Comparison of ENCODE assay signal across 25 cellular contexts in genomic region chr21:33368124-33368523, GRCh38. TPM values are rescaled to one million over a fixed set of nuclear protein-coding genes. Genes with fewer than 3 reads are reported as not detected.
DNase-seq lines count a peak whose midpoint lies in the region; ATAC-seq, FAIRE-seq and TF ChIP-seq lines count a peak whose summit lies in the region.
"Had no signal": no experiment of that assay in that cellular context is flagged by ENCODE, and none has a peak within 500 bp of the region (broad histone marks: within the 10 kb centered on the region; RNA-seq: fewer than 3 reads in every experiment).

No MANE protein-coding gene starts in this region.

- CTCF ChIA-PET in K562 (lab: Yijun Ruan, JAX; ENCODE audit: low intra/inter-chr PET ratio) = no interaction called here
- CTCF ChIA-PET in CD8-positive, alpha-beta T cell (lab: Charles Lee) = interaction anchor here (1.0 kb wide), 2 partner anchors 20 to 171 kb away, joined by 3 read pairs; no protein-coding TSS in a partner anchor

- no peak overlapping the region for H3K4me2 ChIP-seq in K562 (ENCODE audit: insufficient read depth, low read length)
- H3K4me2 ChIP-seq: BLaER1 had no signal

- H4K20me1 ChIP-seq in K562 (replicated peaks; ENCODE audit: control insufficient read depth, insufficient read depth, low read length) = no peaks in the 10 kb centered on the region
- H4K20me1 ChIP-seq: BLaER1 had no signal

- no peaks in the 10 kb centered on the region for H3K4me1 Mint-ChIP-seq in type B pancreatic cell (ENCODE audit: unreplicated experiment)
- no peaks in the 10 kb centered on the region for H3K4me1 Mint-ChIP-seq in CD8-positive, alpha-beta T cell (ENCODE audit: low read depth)

- no peaks in the 10 kb centered on the region for H3K36me3 ChIP-seq in K562 (ENCODE audit: control insufficient read depth, insufficient read depth, low read length)
- H3K36me3 ChIP-seq in CD8-positive, alpha-beta T cell (ENCODE audit: insufficient read depth, low read length) = no peaks in the 10 kb centered on the region
- H3K36me3 ChIP-seq: BLaER1, gastrocnemius medialis, uterus had no signal

- peaks cover 4 to 9% of the 10 kb centered on the region in 2 experiments; a peak in 3 of 5 replicates for H3K4me1 ChIP-seq in K562 (replicated peaks in 1 of 2; ENCODE audit: control insufficient read depth in 2 of 2, insufficient read depth in 2 of 2, low read length in 2 of 2)
- no peaks in the 10 kb centered on the region for H3K4me1 ChIP-seq in CD8-positive, alpha-beta T cell (ENCODE audit: insufficient read depth, low read length)
- H3K4me1 ChIP-seq: gastrocnemius medialis, uterus had no signal

- TF ChIP-seq EP300 in K562 (IDR thresholded peaks at IDR 0.05; ENCODE audit: low read length) = peak; percentile 58; the same call in 1 of the 2 replicates

- H3K9ac ChIP-seq in K562 (ENCODE audit: insufficient read depth in 1 of 2, low read depth in 2 of 2, low read length in 2 of 2) = no peak overlapping the region
- H3K9ac ChIP-seq: BLaER1 had no signal

- H3K4me3 ChIP-seq in K562 = no peak overlapping the region
- H3K4me3 ChIP-seq in CD8-positive, alpha-beta T cell (ENCODE audit: low read depth, low read length) = no peak overlapping the region
- H3K4me3 ChIP-seq: gastrocnemius medialis, uterus had no signal

- no peaks in the 10 kb centered on the region for H3K79me2 ChIP-seq in K562 (ENCODE audit: control insufficient read depth, insufficient read depth, low read length)

- BruUV-seq in K562 (replicated peaks; lab: Mats Ljungman, UMichigan) = no TSS peak

- no peaks in the 10 kb centered on the region for H3K36me3 Mint-ChIP-seq in type B pancreatic cell
- no peaks in the 10 kb centered on the region for H3K36me3 Mint-ChIP-seq in CD8-positive, alpha-beta T cell

- POLR2A ChIA-PET in K562 (lab: Yijun Ruan, JAX) = interaction anchor here (0.6 to 1.4 kb wide), 3 partner anchors 11 to 31 kb away, joined by 3 read pairs; no protein-coding TSS in a partner anchor
- POLR2A ChIA-PET in CD8-positive, alpha-beta T cell (lab: Charles Lee) = interaction anchor here (0.6 kb wide), 1 partner anchor 188 kb away, joined by 4 read pairs; no protein-coding TSS in a partner anchor

- H3K9me3 ChIP-seq in K562 (replicated peaks; ENCODE audit: control insufficient read depth, insufficient read depth, low read depth, low read length) = peaks cover 17% of the 10 kb centered on the region
- H3K9me3 ChIP-seq in CD8-positive, alpha-beta T cell (ENCODE audit: low read length) = no peaks in the 10 kb centered on the region
- H3K9me3 ChIP-seq: gastrocnemius medialis, uterus had no signal

- FAIRE-seq in K562 (lab: Jason Lieb, UNC) = no peak
- FAIRE-seq: A204.1, G401.6, GM12891 had no signal

- intact Hi-C loops in K562 (cut with micrococcal nuclease) = no loop called here
- intact Hi-C loops in CD8-positive, alpha-beta T cell (cut with DNase I, micrococcal nuclease) = no loop called here

- H3K27ac Mint-ChIP-seq in type B pancreatic cell = peak overlapping the region; percentile 62
- no peak overlapping the region for H3K27ac Mint-ChIP-seq in CD8-positive, alpha-beta T cell

- TF ChIP-seq RAD21 in K562 (CRISPR knock-in tag; conservative IDR thresholded peaks at IDR 0.05 in 1 of 2, IDR thresholded peaks at IDR 0.05 in 1 of 2) = no peak

- no peaks in the 10 kb centered on the region for H3K27me3 Mint-ChIP-seq in type B pancreatic cell
- H3K27me3 Mint-ChIP-seq in CD8-positive, alpha-beta T cell (ENCODE audit: low read depth) = no peaks in the 10 kb centered on the region

- H3K4me3 Mint-ChIP-seq in type B pancreatic cell = no peak overlapping the region
- no peak overlapping the region for H3K4me3 Mint-ChIP-seq in CD8-positive, alpha-beta T cell
- H3K4me3 Mint-ChIP-seq: H9; T-helper 1 cell treated with Interleukin-12 subunit alpha and Interleukin-12 subunit beta and Interleukin-4 antibody, amounts not matched to agents 30 μg/mL and 1 μg/mL, for 36 hours had no signal

- peak; percentile 50; the same call in 2 of the 3 replicates for ATAC-seq in K562
- no peak for ATAC-seq in GM18858 (IDR thresholded peaks at IDR 0.05; ENCODE audit: unreplicated experiment)
- no peak for ATAC-seq in CD8-positive, alpha-beta T cell
- ATAC-seq in HG03175 (IDR thresholded peaks at IDR 0.05; ENCODE audit: unreplicated experiment) = no peak
- ATAC-seq: gastrocnemius medialis, Right ventricle myocardium inferior had no signal

- no peak overlapping the region for H3K27ac ChIP-seq in K562 (ENCODE audit: extremely low read depth, low read depth, low read length)
- H3K27ac ChIP-seq in CD8-positive, alpha-beta T cell (ENCODE audit: low read depth, low read length) = no peak overlapping the region
- H3K27ac ChIP-seq: BLaER1, gastrocnemius medialis, uterus had no signal

- in situ Hi-C loops in K562 (cut with MboI) = no loop called here

- H2AFZ ChIP-seq in K562 (ENCODE audit: low read depth, low read length) = no peak overlapping the region

- TF ChIP-seq CTCF in K562 (IDR thresholded peaks at IDR 0.05 in 2 of 3, conservative IDR thresholded peaks at IDR 0.05 in 1 of 3; ENCODE audit: insufficient read depth in 2 of 3, low read depth in 1 of 3, low read length in 3 of 3) = no peak
- TF ChIP-seq CTCF in type B pancreatic cell (conservative IDR thresholded peaks at IDR 0.05) = no peak
- TF ChIP-seq CTCF in CD8-positive, alpha-beta T cell (IDR thresholded peaks at IDR 0.05) = no peak

- WGBS in K562 (ENCODE audit: insufficient coverage, low coverage, missing lambda C conversion rate) = 0% methylated on average over 4 of the region's 4 CpGs

- peak; percentile 28 for DNase-seq in activated effector memory CD4-positive, alpha-beta T cell treated with anti-CD3 and anti-CD28 coated beads, Interleukin-2, amount 50 U/mL, for 16 hours
- DNase-seq in activated effector memory CD4-positive, alpha-beta T cell treated with Interleukin-2 at 50 U/mL for 16 hours = no peak
- peak; percentile 97 for DNase-seq in OCI-M1 (lab: John Stamatoyannopoulos, UW)
- peak in 1 of 4 experiments; percentile 46 for DNase-seq in K562 (ENCODE audit: extremely low read depth in 1 of 4, low spot score in 3 of 4)
- peak; percentile 16 for DNase-seq in type B pancreatic cell (ENCODE audit: extremely low spot score, unreplicated experiment)
- no peak for DNase-seq in CD8-positive, alpha-beta T cell
- DNase-seq: activated CD4-positive, CD25-positive, alpha-beta regulatory T cell treated with anti-CD3 and anti-CD28 coated beads, Interleukin-2, amount 50 U/mL, for 72 hours; amniotic stem cell; gastrocnemius medialis; NCI-H1048; NCI-H2029 treated with DMSO at 0.1 percent for 48 hours; NCI-H446; stimulated activated CD4-positive, alpha-beta T cell treated with anti-CD3 and anti-CD28 coated beads, Interleukin-12 subunit alpha, Interleukin-12 subunit beta, amount 100 ng/mL, for 4 hours; stimulated activated CD8-positive, alpha-beta memory T cell treated with anti-CD3 and anti-CD28 coated beads, Interleukin-4, amount 100 ng/mL, for 48 hours; substantia nigra; uterus had no signal

- no peak for TF ChIP-seq POLR2A in K562 (conservative IDR thresholded peaks at IDR 0.05)

- peaks cover 5% of the 10 kb centered on the region for H3K9me3 Mint-ChIP-seq in type B pancreatic cell
- peaks cover 7% of the 10 kb centered on the region for H3K9me3 Mint-ChIP-seq in CD8-positive, alpha-beta T cell

- no peaks in the 10 kb centered on the region for H3K27me3 ChIP-seq in K562 (ENCODE audit: control insufficient read depth in 2 of 2, insufficient read depth in 2 of 2, low read length in 2 of 2)
- no peaks in the 10 kb centered on the region for H3K27me3 ChIP-seq in CD8-positive, alpha-beta T cell (ENCODE audit: insufficient read depth, low read length)
- H3K27me3 ChIP-seq: BLaER1, gastrocnemius medialis, uterus had no signal

- no peaks in the 10 kb centered on the region for H3K9me1 ChIP-seq in K562 (ENCODE audit: control insufficient read depth, insufficient read depth, low read length)

RNA-seq across cellular contexts. Expression of gene IFNGR2, which starts 35.1 kb away (rescaled TPM):
- total RNA-seq in K562 (2011; cell fraction: chromatin; rRNA removed; ENCODE audit: low replicate concordance) = 16.2 and 26.5 TPM in 2 replicates
- 28.2 and 28.3 TPM in 2 replicates for total RNA-seq in K562 (2011; cell fraction: nucleolus; rRNA removed)
- 31.7 and 44.8 TPM in 2 replicates for total RNA-seq in K562 (2011; cell fraction: nucleoplasm; rRNA removed)
- total RNA-seq in K562 (2014; rRNA removed) = 19.4 and 24.2 TPM in 2 replicates
- 28.5 and 31.3 TPM in 2 replicates for total RNA-seq in K562 (2014; rRNA removed; fragmentation: Illumina TruSeq; extraction: Trizol)
- total RNA-seq in K562 (2015; rRNA removed; fragmentation: Illumina TruSeq; extraction: Trizol) = 31.3 and 36.8 TPM in 2 replicates
- total RNA-seq in K562 (2021) = 28.5 and 29.5 TPM in 2 replicates
- 58.0 and 81.8 TPM in 2 replicates for polyA plus RNA-seq in K562 (2011; rRNA removed)
- 45.1 and 64.7 TPM in 2 replicates for polyA plus RNA-seq in K562 (2011; cell fraction: cytosol; rRNA removed)
- 34.8 and 50.8 TPM in 2 replicates for polyA plus RNA-seq in K562 (2011; cell fraction: nucleus; rRNA removed)
- 24.4 and 31.8 TPM in 2 replicates for polyA plus RNA-seq in K562 (2012)
- polyA plus RNA-seq in K562 (2014; fragmentation: Illumina TruSeq; extraction: Trizol) = 35.4 and 44.8 TPM in 2 replicates
- polyA plus RNA-seq in K562 (2014; fragmentation: Nextera tagmentation; extraction: Ambion mirVana) = 1 to 10 TPM; 6.7 to 8.4 TPM
- 27.8 and 32.9 TPM in 2 replicates for polyA plus RNA-seq in K562 (2014; rRNA removed)
- 43.8 and 53.1 TPM in 2 replicates for polyA minus RNA-seq in K562 (2011; rRNA and poly(A)+ RNA removed)
- polyA minus RNA-seq in K562 (2011; cell fraction: cytosol; rRNA and poly(A)+ RNA removed) = 26.9 and 27.4 TPM in 2 replicates
- polyA minus RNA-seq in K562 (2011; cell fraction: nucleus; rRNA and poly(A)+ RNA removed) = 13.1 and 19.8 TPM in 2 replicates
- 39.0 and 40.4 TPM in 2 replicates for total RNA-seq in type B pancreatic cell (ENCODE audit: low replicate concordance)
- 10 to 100 TPM; 10.1 to 10.7 TPM for total RNA-seq in CD8-positive, alpha-beta T cell

RNA-seq across cellular contexts. Expression of gene IFNAR1, which starts 43.4 kb away (rescaled TPM):
- total RNA-seq in K562 (2011; cell fraction: chromatin; rRNA removed; ENCODE audit: low replicate concordance) = 7.7 and 20.5 TPM in 2 replicates
- total RNA-seq in K562 (2011; cell fraction: nucleolus; rRNA removed) = 8.7 and 11.3 TPM in 2 replicates
- 13.3 and 24.0 TPM in 2 replicates for total RNA-seq in K562 (2011; cell fraction: nucleoplasm; rRNA removed)
- total RNA-seq in K562 (2014; rRNA removed) (8.6 TPM in 2 replicates), K562 (2014; rRNA removed; fragmentation: Illumina TruSeq; extraction: Trizol) (11.5 and 13.7 TPM in 2 replicates), K562 (2015; rRNA removed; fragmentation: Illumina TruSeq; extraction: Trizol) (10.2 and 12.7 TPM in 2 replicates), K562 (2021) (23.7 and 24.2 TPM in 2 replicates), type B pancreatic cell (ENCODE audit: low replicate concordance) (26.4 and 28.6 TPM in 2 replicates)
- polyA plus RNA-seq in K562 (2011; rRNA removed) (10.4 and 10.8 TPM in 2 replicates), K562 (2014; fragmentation: Illumina TruSeq; extraction: Trizol) (17.2 and 20.9 TPM in 2 replicates), K562 (2014; fragmentation: Nextera tagmentation; extraction: Ambion mirVana) (10 to 100 TPM; 27.4 to 31.8 TPM), K562 (2014; rRNA removed) (11.0 and 14.8 TPM in 2 replicates)
- polyA plus RNA-seq in K562 (2011; cell fraction: cytosol; rRNA removed) = 5.4 and 10.1 TPM in 2 replicates
- 2.8 and 3.5 TPM in 2 replicates for polyA plus RNA-seq in K562 (2011; cell fraction: nucleus; rRNA removed)
- 20.0 and 32.3 TPM in 2 replicates for polyA plus RNA-seq in K562 (2012)
- polyA minus RNA-seq in K562 (2011; rRNA and poly(A)+ RNA removed) = 21.6 and 28.4 TPM in 2 replicates
- 10.5 and 11.9 TPM in 2 replicates for polyA minus RNA-seq in K562 (2011; cell fraction: cytosol; rRNA and poly(A)+ RNA removed)
- 6.2 and 12.8 TPM in 2 replicates for polyA minus RNA-seq in K562 (2011; cell fraction: nucleus; rRNA and poly(A)+ RNA removed)
- total RNA-seq in CD8-positive, alpha-beta T cell = 10 to 100 TPM; 15.1 to 18.6 TPM

Comparison
In these comparisons a context has a peak if more than half of its experiments do, and no peak if none do; other contexts are left out.
1. DNase-seq: peak in activated effector memory CD4-positive, alpha-beta T cell treated with anti-CD3 and anti-CD28 coated beads, Interleukin-2, amount 50 U/mL, for 16 hours (single experiment), OCI-M1 (single experiment) and type B pancreatic cell (single experiment); none in activated effector memory CD4-positive, alpha-beta T cell treated with Interleukin-2 at 50 U/mL for 16 hours (single experiment) and CD8-positive, alpha-beta T cell (0 of 7).